ENCODE assay signal across 18 cellular contexts in the genomic region with DNA sequence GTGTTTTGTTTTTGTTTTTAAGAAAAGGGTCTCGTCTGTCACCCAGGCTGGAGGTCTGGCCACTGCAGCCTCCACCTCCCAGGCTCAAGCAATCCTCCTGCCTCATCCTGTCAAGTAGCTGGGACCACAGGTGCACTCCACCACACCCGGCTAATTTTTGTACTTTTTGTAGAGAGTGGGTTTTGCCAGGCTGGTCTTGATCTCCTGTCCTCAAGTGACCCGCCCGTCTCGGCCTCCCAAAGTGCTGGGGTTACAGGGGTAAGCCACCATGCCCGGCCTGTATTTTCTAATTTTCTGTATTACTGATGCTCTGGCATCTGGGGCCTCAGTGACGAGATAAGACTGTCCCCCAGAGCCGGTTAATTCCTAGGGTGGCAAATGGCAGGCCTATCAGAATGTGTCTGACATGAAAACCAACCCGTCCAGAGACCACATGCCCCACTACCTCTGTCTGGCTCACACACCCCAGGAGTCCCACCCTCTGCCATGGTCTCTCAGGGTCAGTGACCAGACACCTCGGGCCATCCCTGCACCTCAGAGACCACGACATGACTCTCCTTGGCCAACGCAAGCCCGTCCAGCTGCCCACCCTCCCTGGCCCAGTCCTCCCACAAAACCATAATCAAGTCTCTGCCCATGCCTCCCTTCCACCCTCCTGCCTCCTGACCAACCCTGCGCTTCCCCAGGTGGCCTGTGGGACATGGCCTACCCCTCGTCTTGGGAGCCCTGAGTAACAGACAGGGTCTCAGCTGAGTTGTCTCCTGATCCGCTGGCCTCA. TPM values are rescaled to one million over a fixed set of nuclear protein-coding genes. Genes with fewer than 3 reads are reported as not detected.
DNase-seq lines count a peak whose midpoint lies in the region; ATAC-seq and TF ChIP-seq lines count a peak whose summit lies in the region.
"Had no signal": no experiment of that assay in that cellular context is flagged by ENCODE, and none has a peak within 500 bp of the region (broad histone marks: within the 10 kb centered on the region; RNA-seq: fewer than 3 reads in every experiment).

No MANE protein-coding gene starts in this region.

- no peak overlapping the region for H3K18ac ChIP-seq in mesendoderm (ENCODE audit: low read length)

- no peaks in the 10 kb centered on the region for H3K9me3 ChIP-seq in upper lobe of right lung
- H3K9me3 ChIP-seq: A549, esophagus squamous epithelium, left ventricle myocardium inferior had no signal

- peak overlapping the region; percentile 67 for H3K9ac ChIP-seq in mesendoderm (ENCODE audit: low read length)

- H2BK120ac ChIP-seq in mesendoderm (ENCODE audit: low read depth, low read length) = no peak overlapping the region

- no peak overlapping the region for H3K23ac ChIP-seq in mesendoderm (ENCODE audit: low read length)

- H3K4me1 ChIP-seq in mesendoderm (ENCODE audit: control insufficient read depth, low read depth, low read length) (peaks cover 7% of the 10 kb centered on the region), upper lobe of right lung (no peaks in the 10 kb centered on the region)

- no peak overlapping the region for H3K4me3 Mint-ChIP-seq in activated naive CD8-positive, alpha-beta T cell treated with anti-CD3 and anti-CD28 coated beads, Interleukin-2, amount 10 ng/mL, durations not matched to agents 7 days and 5 days
- H3K4me3 Mint-ChIP-seq in activated naive CD8-positive, alpha-beta T cell treated with anti-CD3 and anti-CD28 coated beads, Interleukin-2, amount 50 U/mL, for 24 hours = no peak overlapping the region

- H3K36me3 Mint-ChIP-seq in activated naive CD8-positive, alpha-beta T cell treated with anti-CD3 and anti-CD28 coated beads, Interleukin-2, amount 10 ng/mL, durations not matched to agents 7 days and 5 days = peaks cover 19% of the 10 kb centered on the region
- peaks cover 9% of the 10 kb centered on the region for H3K36me3 Mint-ChIP-seq in activated naive CD8-positive, alpha-beta T cell treated with anti-CD3 and anti-CD28 coated beads, Interleukin-2, amount 50 U/mL, for 24 hours (ENCODE audit: low read depth)

- H3K79me2 ChIP-seq in mesendoderm (ENCODE audit: control insufficient read depth, insufficient read depth, low read length) = no peaks in the 10 kb centered on the region

- H3K4me3 ChIP-seq in mesendoderm (ENCODE audit: low read length) (no peak overlapping the region), upper lobe of right lung (no peak overlapping the region)
- H3K4me3 ChIP-seq: A549, esophagus squamous epithelium, left ventricle myocardium inferior had no signal

- TF ChIP-seq CTCF in upper lobe of right lung (IDR thresholded peaks at IDR 0.05) = no peak

- WGBS in mesendoderm (ENCODE audit: extremely low coverage, insufficient coverage, low lambda C conversion rate) = no CpG with 5 or more reads among the region's 16 CpGs

- peaks cover 1% of the 10 kb centered on the region for H3K9me3 Mint-ChIP-seq in activated naive CD8-positive, alpha-beta T cell treated with anti-CD3 and anti-CD28 coated beads, Interleukin-2, amount 10 ng/mL, durations not matched to agents 7 days and 5 days
- H3K9me3 Mint-ChIP-seq in activated naive CD8-positive, alpha-beta T cell treated with anti-CD3 and anti-CD28 coated beads, Interleukin-2, amount 50 U/mL, for 24 hours = no peaks in the 10 kb centered on the region

- POLR2A ChIA-PET in activated naive CD8-positive, alpha-beta T cell treated with anti-CD3 and anti-CD28 coated beads, Interleukin-2, amount 10 ng/mL, durations not matched to agents 7 days and 5 days (lab: Charles Lee) = no interaction called here

- no peaks in the 10 kb centered on the region for H3K27me3 Mint-ChIP-seq in activated naive CD8-positive, alpha-beta T cell treated with anti-CD3 and anti-CD28 coated beads, Interleukin-2, amount 10 ng/mL, durations not matched to agents 7 days and 5 days
- H3K27me3 Mint-ChIP-seq in activated naive CD8-positive, alpha-beta T cell treated with anti-CD3 and anti-CD28 coated beads, Interleukin-2, amount 50 U/mL, for 24 hours = no peaks in the 10 kb centered on the region

- no peak overlapping the region for H4K8ac ChIP-seq in mesendoderm (ENCODE audit: low read depth, low read length)

- H3K4me1 Mint-ChIP-seq in activated naive CD8-positive, alpha-beta T cell treated with anti-CD3 and anti-CD28 coated beads, Interleukin-2, amount 10 ng/mL, durations not matched to agents 7 days and 5 days = peaks cover 10% of the 10 kb centered on the region
- H3K4me1 Mint-ChIP-seq in activated naive CD8-positive, alpha-beta T cell treated with anti-CD3 and anti-CD28 coated beads, Interleukin-2, amount 50 U/mL, for 24 hours = peaks cover 7% of the 10 kb centered on the region

- no peak overlapping the region for H4K5ac ChIP-seq in mesendoderm (ENCODE audit: low read length)

- H3K79me1 ChIP-seq in mesendoderm (ENCODE audit: low read length) = no peaks in the 10 kb centered on the region

- peaks cover 1% of the 10 kb centered on the region for H3K36me3 ChIP-seq in mesendoderm (ENCODE audit: control insufficient read depth, insufficient read depth, low read length)
- H3K36me3 ChIP-seq in upper lobe of right lung = peaks cover 6% of the 10 kb centered on the region

- no peak overlapping the region for H2AK5ac ChIP-seq in mesendoderm (ENCODE audit: low read length)

- no peaks in the 10 kb centered on the region for H3K27me3 ChIP-seq in mesendoderm (ENCODE audit: insufficient read depth, low read length, poor library complexity)
- H3K27me3 ChIP-seq in upper lobe of right lung = no peaks in the 10 kb centered on the region
- H3K27me3 ChIP-seq: esophagus squamous epithelium had no signal

- peak overlapping the region; percentile 86 for H3K56ac ChIP-seq in mesendoderm (ENCODE audit: low read length)

- intact Hi-C loops in upper lobe of right lung (cut with DNase I) = no loop called here

- H3K4ac ChIP-seq in mesendoderm (ENCODE audit: low read depth, low read length) = no peak overlapping the region

- ATAC-seq in activated naive CD8-positive, alpha-beta T cell treated with anti-CD3 and anti-CD28 coated beads, Interleukin-2, amount 10 ng/mL, durations not matched to agents 7 days and 5 days (ENCODE audit: low read depth) = no peak
- no peak for ATAC-seq in activated naive CD8-positive, alpha-beta T cell treated with anti-CD3 and anti-CD28 coated beads, Interleukin-2, amount 50 U/mL, for 24 hours
- ATAC-seq in upper lobe of right lung (no peak), GM19455 (IDR thresholded peaks at IDR 0.05; ENCODE audit: unreplicated experiment) (no peak)

- DNase-seq in activated naive CD8-positive, alpha-beta T cell treated with anti-CD3 and anti-CD28 coated beads, Interleukin-2, amount 10 ng/mL, durations not matched to agents 7 days and 5 days = no peak
- no peak for DNase-seq in activated naive CD8-positive, alpha-beta T cell treated with anti-CD3 and anti-CD28 coated beads, Interleukin-2, amount 50 U/mL, for 24 hours
- DNase-seq in mesendoderm (no peak), upper lobe of right lung (peak; percentile 57), cerebellar cortex (ENCODE audit: low spot score) (no peak), SHP77 treated with DMSO at 0.1 percent for 48 hours (lab: John Stamatoyannopoulos, UW) (no peak)
- DNase-seq: activated CD4-positive, alpha-beta T cell treated with anti-CD3 and anti-CD28 coated beads, Interleukin-2, amount 50 U/mL, for 4 hours; activated naive CD4-positive, alpha-beta T cell treated with Interleukin-2 at 50 U/mL for 16 hours; cerebellar nuclear complex; effector memory CD4-positive, alpha-beta T cell; esophagus squamous epithelium; NCI-H1436; SIG-M5; stimulated activated CD4-positive, alpha-beta T cell treated with anti-CD3 and anti-CD28 coated beads, Interleukin-12 subunit alpha, Interleukin-12 subunit beta, amount 100 ng/mL, for 4 hours had no signal

- no peak overlapping the region for H3K4me2 ChIP-seq in mesendoderm (ENCODE audit: low read length)

- peak overlapping the region; percentile 38 for H3K27ac ChIP-seq in angular gyrus (ENCODE audit: low read depth, low read length)
- no peak overlapping the region for H3K27ac ChIP-seq in mesendoderm (ENCODE audit: low read depth, low read length)
- H3K27ac ChIP-seq in upper lobe of right lung = no peak overlapping the region
- H3K27ac ChIP-seq: A549, esophagus squamous epithelium, left ventricle myocardium inferior had no signal

- no peak overlapping the region for H2BK15ac ChIP-seq in mesendoderm (replicated peaks; ENCODE audit: low read depth)

- peak overlapping the region; percentile 82 for H2BK5ac ChIP-seq in mesendoderm (ENCODE audit: low read length)

- peak overlapping the region; percentile 42 for H3K27ac Mint-ChIP-seq in activated naive CD8-positive, alpha-beta T cell treated with anti-CD3 and anti-CD28 coated beads, Interleukin-2, amount 10 ng/mL, durations not matched to agents 7 days and 5 days
- H3K27ac Mint-ChIP-seq in activated naive CD8-positive, alpha-beta T cell treated with anti-CD3 and anti-CD28 coated beads, Interleukin-2, amount 50 U/mL, for 24 hours = no peak overlapping the region

RNA-seq across cellular contexts. Expression of a gene that starts 12.5 kb away (rescaled TPM):
- 10 to 100 TPM; 16.4 to 17.5 TPM for total RNA-seq in activated naive CD8-positive, alpha-beta T cell treated with anti-CD3 and anti-CD28 coated beads, Interleukin-2, amount 10 ng/mL, durations not matched to agents 7 days and 5 days
- polyA plus RNA-seq in mesendoderm (2013, experiment 1 of 2) = 3.0 TPM
- polyA plus RNA-seq in mesendoderm (2013, experiment 2 of 2) = 3.0 TPM
- total RNA-seq in upper lobe of right lung = 14.6 TPM
